ENCODE assay signal across 11 cellular contexts in the genomic region with DNA sequence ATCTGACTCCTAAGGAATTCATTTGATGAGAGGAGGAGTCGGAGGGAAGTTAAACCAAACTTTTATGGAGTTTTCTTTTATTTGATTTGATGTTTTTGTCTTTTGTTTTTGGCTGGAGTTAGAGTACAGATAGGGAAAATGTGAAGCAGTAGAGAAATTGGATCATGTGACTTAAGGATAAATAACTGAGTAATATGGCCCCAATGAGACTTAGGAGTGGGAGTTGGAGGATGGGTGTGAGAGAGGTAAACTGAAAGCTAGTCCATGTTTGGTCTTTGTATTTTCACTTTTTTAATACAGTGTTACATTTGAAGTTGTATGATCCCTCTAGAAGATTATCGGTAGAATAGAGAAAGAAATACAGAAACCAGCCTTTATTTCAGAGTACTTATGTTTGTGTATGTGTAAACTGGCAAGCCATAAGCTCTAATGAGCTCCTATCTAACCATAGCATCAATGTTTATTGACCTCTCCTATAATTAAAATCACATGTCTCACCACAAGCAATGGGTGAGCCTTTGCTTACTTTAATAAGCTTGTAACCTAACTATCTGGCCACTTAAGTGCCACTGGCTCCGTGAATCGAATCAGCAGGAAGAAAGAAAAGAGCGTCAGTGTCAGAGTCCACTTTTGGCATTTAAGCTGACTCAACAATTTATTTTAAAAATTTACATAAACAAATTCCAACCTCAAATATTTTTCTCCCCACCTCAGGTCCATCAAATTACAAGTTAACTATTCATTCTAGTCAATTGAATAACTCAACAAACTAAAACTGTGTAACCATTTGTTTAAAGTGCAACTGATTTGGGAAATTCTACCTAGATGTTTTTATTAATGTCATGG.
"Had no signal": no experiment of that assay in that cellular context is flagged by ENCODE, and none has a peak within 500 bp of the region (broad histone marks: within the 10 kb centered on the region; RNA-seq: fewer than 3 reads in every experiment).

No MANE protein-coding gene starts in this region.

- H3K36me3 ChIP-seq: pancreas had no signal

- DNase-seq: activated CD4-positive, alpha-beta T cell treated with anti-CD3 and anti-CD28 coated beads, Interleukin-2, amount 10 ng/mL, durations not matched to agents 7 days and 5 days; activated CD4-positive, CD25-positive, alpha-beta regulatory T cell; activated CD8-positive, alpha-beta memory T cell treated with anti-CD3 and anti-CD28 coated beads for 24 hours; activated naive CD4-positive, alpha-beta T cell treated with anti-CD3 and anti-CD28 coated beads, Interleukin-2, amount 10 ng/mL, durations not matched to agents 7 days and 5 days; endodermal cell; hippocampal formation; pancreas; T-helper 2 cell; trophoblast cell had no signal

- H3K9me3 ChIP-seq: pancreas had no signal

- H3K27me3 ChIP-seq: pancreas had no signal

- ATAC-seq: pancreas; stimulated activated memory B cell treated with anti-CD40 and anti-IgM and Interleukin-4, amounts not matched to agents 10 μg/mL and 1 μg/mL and 100 μg/mL, for 72 hours had no signal

- FAIRE-seq: pancreas had no signal

- H3K4me3 ChIP-seq: pancreas, skin epidermis had no signal

- H3K27ac ChIP-seq: pancreas, skin epidermis had no signal

- H3K4me1 ChIP-seq: pancreas had no signal
